In genomic region chr17:58741121-58741625, GRCh38 we compare ENCODE assay signal across 8 cellular contexts. TPM values are rescaled to one million over a fixed set of nuclear protein-coding genes. Genes with fewer than 3 reads are reported as not detected.
DNase-seq lines count a peak whose midpoint lies in the region; ATAC-seq, FAIRE-seq and TF ChIP-seq lines count a peak whose summit lies in the region.
"Had no signal": no experiment of that assay in that cellular context is flagged by ENCODE, and none has a peak within 500 bp of the region (broad histone marks: within the 10 kb centered on the region; RNA-seq: fewer than 3 reads in every experiment).

No MANE protein-coding gene starts in this region.

- no peak for TF ChIP-seq POLR2A in K562 (conservative IDR thresholded peaks at IDR 0.05)
- TF ChIP-seq POLR2A in esophagus squamous epithelium (IDR thresholded peaks at IDR 0.05): no peak

- H3K27me3 ChIP-seq in K562 (ENCODE audit: control insufficient read depth in 2 of 2, insufficient read depth in 2 of 2, low read length in 2 of 2) (no peaks in the 10 kb centered on the region), trophoblast cell (ENCODE audit: insufficient read depth, low read length) (no peaks in the 10 kb centered on the region), esophagus squamous epithelium (no peaks in the 10 kb centered on the region)

- CTCF ChIA-PET in K562 (lab: Yijun Ruan, JAX; ENCODE audit: low intra/inter-chr PET ratio): no interaction called here

- ATAC-seq in K562: peak; percentile 49; the same call in 2 of the 3 replicates

- 35% methylated on average over 8 of the region's 8 CpGs for WGBS in K562 (ENCODE audit: insufficient coverage, low coverage, missing lambda C conversion rate)
- no CpG with 5 or more reads among the region's 8 CpGs for WGBS in trophoblast cell (ENCODE audit: extremely low coverage, insufficient coverage, insufficient read length)
- 48 to 52% methylated on average over 8 of the region's 8 CpGs for WGBS in esophagus squamous epithelium, 2 donors

- no peak overlapping the region for H4K91ac ChIP-seq in trophoblast cell (ENCODE audit: low read depth, low read length)

- H3K4me2 ChIP-seq in K562 (ENCODE audit: insufficient read depth, low read length): no peak overlapping the region
- H3K4me2 ChIP-seq in trophoblast cell (ENCODE audit: low read length): no peak overlapping the region

- H3K79me2 ChIP-seq in K562 (ENCODE audit: control insufficient read depth, insufficient read depth, low read length) (no peaks in the 10 kb centered on the region), trophoblast cell (ENCODE audit: control insufficient read depth, insufficient read depth, low read length, poor library complexity) (no peaks in the 10 kb centered on the region)

- H3K9me1 ChIP-seq in K562 (ENCODE audit: control insufficient read depth, insufficient read depth, low read length): no peaks in the 10 kb centered on the region

- no peak overlapping the region for H4K12ac ChIP-seq in trophoblast cell (ENCODE audit: low read depth, low read length)

- H2AFZ ChIP-seq in K562 (ENCODE audit: low read depth, low read length) (no peak overlapping the region), trophoblast cell (ENCODE audit: insufficient read depth, low read length, poor library complexity) (no peak overlapping the region)

- H3K9me3 ChIP-seq in K562 (replicated peaks; ENCODE audit: control insufficient read depth, insufficient read depth, low read depth, low read length) (no peaks in the 10 kb centered on the region), trophoblast cell (ENCODE audit: insufficient read depth, low read depth, low read length) (no peaks in the 10 kb centered on the region), esophagus squamous epithelium (no peaks in the 10 kb centered on the region)

- no peak overlapping the region for H3K4ac ChIP-seq in trophoblast cell (ENCODE audit: low read depth, low read length)

- no peaks in the 10 kb centered on the region for H3K79me1 ChIP-seq in trophoblast cell (ENCODE audit: low read length)

- H3K36me3 ChIP-seq in K562 (ENCODE audit: control insufficient read depth, insufficient read depth, low read length) (no peaks in the 10 kb centered on the region), trophoblast cell (ENCODE audit: control insufficient read depth in 1 of 2, insufficient read depth in 2 of 2, low read length in 2 of 2) (no peaks in the 10 kb centered on the region), esophagus squamous epithelium (no peaks in the 10 kb centered on the region)

- POLR2A ChIA-PET in K562 (lab: Yijun Ruan, JAX): no interaction called here

- H2AK5ac ChIP-seq in trophoblast cell (ENCODE audit: low read length): no peak overlapping the region

- no peak overlapping the region for H2BK120ac ChIP-seq in trophoblast cell (ENCODE audit: insufficient read depth, low read length, poor library complexity)

- no peak for TF ChIP-seq RAD21 in K562 (CRISPR knock-in tag; conservative IDR thresholded peaks at IDR 0.05 in 1 of 2, IDR thresholded peaks at IDR 0.05 in 1 of 2)

- intact Hi-C loops in K562 (cut with micrococcal nuclease) (no loop called here), esophagus squamous epithelium (cut with DNase I) (no loop called here)

- peak overlapping the region; percentile 38 for H4K8ac ChIP-seq in trophoblast cell (ENCODE audit: low read depth, low read length)

- peak; percentile 9 for DNase-seq in HS-5 (ENCODE audit: low read depth)
- no peak for DNase-seq in K562 (ENCODE audit: extremely low read depth in 1 of 4, low spot score in 3 of 4)
- DNase-seq in trophoblast cell: peak; percentile 93 to 99
- DNase-seq in NCI-H2196 (lab: John Stamatoyannopoulos, UW; ENCODE audit: unreplicated experiment): no peak
- DNase-seq in activated CD4-positive, alpha-beta T cell treated with anti-CD3 and anti-CD28 coated beads for 1 hour: no peak
- DNase-seq in esophagus squamous epithelium (lab: John Stamatoyannopoulos, UW): no peak
- DNase-seq: dermis blood vessel endothelial cell, NCI-H2029 had no signal

- H2BK5ac ChIP-seq in trophoblast cell (ENCODE audit: low read depth, low read length, poor library complexity): no peak overlapping the region

- no peak overlapping the region for H3K27ac ChIP-seq in K562 (ENCODE audit: extremely low read depth, low read depth, low read length)
- no peak overlapping the region for H3K27ac ChIP-seq in trophoblast cell (ENCODE audit: low read depth, low read length)
- H3K27ac ChIP-seq in esophagus squamous epithelium: peak overlapping the region in 2 of 4 donors; percentile 21 to 39

- H3K9ac ChIP-seq in K562 (ENCODE audit: insufficient read depth in 1 of 2, low read depth in 2 of 2, low read length in 2 of 2) (no peak overlapping the region), trophoblast cell (ENCODE audit: low read length) (no peak overlapping the region)

- FAIRE-seq in K562 (lab: Jason Lieb, UNC): no peak

- no peak overlapping the region for H3K18ac ChIP-seq in trophoblast cell (ENCODE audit: low read length)

- in situ Hi-C loops in K562 (cut with MboI): no loop called here

- no peaks in the 10 kb centered on the region for H4K20me1 ChIP-seq in K562 (replicated peaks; ENCODE audit: control insufficient read depth, insufficient read depth, low read length)

- H2BK12ac ChIP-seq in trophoblast cell (ENCODE audit: low read length): no peak overlapping the region

- no TSS peak for BruUV-seq in K562 (replicated peaks; lab: Mats Ljungman, UMichigan)

- no peaks in the 10 kb centered on the region; a peak in 1 of 5 replicates for H3K4me1 ChIP-seq in K562 (replicated peaks in 1 of 2; ENCODE audit: control insufficient read depth in 2 of 2, insufficient read depth in 2 of 2, low read length in 2 of 2)
- no peaks in the 10 kb centered on the region for H3K4me1 ChIP-seq in trophoblast cell (ENCODE audit: control insufficient read depth in 1 of 2, insufficient read depth in 2 of 2, low read length in 2 of 2)
- peaks cover 0 to 12% (median 5%) of the 10 kb centered on the region in 3 donors for H3K4me1 ChIP-seq in esophagus squamous epithelium

- TF ChIP-seq CTCF in K562 (IDR thresholded peaks at IDR 0.05 in 2 of 3, conservative IDR thresholded peaks at IDR 0.05 in 1 of 3; ENCODE audit: insufficient read depth in 2 of 3, low read depth in 1 of 3, low read length in 3 of 3) (no peak), esophagus squamous epithelium (IDR thresholded peaks at IDR 0.05) (no peak)

- H3K23ac ChIP-seq in trophoblast cell (ENCODE audit: low read length): no peak overlapping the region

- H3K14ac ChIP-seq in trophoblast cell (ENCODE audit: low read length): no peak overlapping the region

- H3K4me3 ChIP-seq in K562 (no peak overlapping the region), trophoblast cell (ENCODE audit: low read depth, low read length) (no peak overlapping the region), esophagus squamous epithelium (no peak overlapping the region)

- peak; percentile 16; the same call in 1 of the 2 replicates for TF ChIP-seq EP300 in K562 (IDR thresholded peaks at IDR 0.05; ENCODE audit: low read length)

RNA-seq across cellular contexts. Expression of gene PPM1E, which starts 14.5 kb away (rescaled TPM):
- total RNA-seq in K562 (2011; cell fraction: chromatin; rRNA removed; ENCODE audit: low replicate concordance): 0.21 and 0.97 TPM in 2 replicates
- 0.33 and 0.39 TPM in 2 replicates for total RNA-seq in K562 (2011; cell fraction: nucleolus; rRNA removed)
- total RNA-seq in K562 (2011; cell fraction: nucleoplasm; rRNA removed): 0.44 and 0.76 TPM in 2 replicates
- total RNA-seq in K562 (2014; rRNA removed): 4.7 and 5.3 TPM in 2 replicates
- 5.2 and 5.6 TPM in 2 replicates for total RNA-seq in K562 (2014; rRNA removed; fragmentation: Illumina TruSeq; extraction: Trizol)
- total RNA-seq in K562 (2015; rRNA removed; fragmentation: Illumina TruSeq; extraction: Trizol): 4.1 and 5.2 TPM in 2 replicates
- 5.7 and 5.9 TPM in 2 replicates for total RNA-seq in K562 (2021)
- polyA plus RNA-seq in K562 (2011; rRNA removed): 1.7 and 3.6 TPM in 2 replicates
- 0.40 and 2.5 TPM in 2 replicates for polyA plus RNA-seq in K562 (2011; cell fraction: cytosol; rRNA removed)
- 0.63 and 2.2 TPM in 2 replicates for polyA plus RNA-seq in K562 (2011; cell fraction: nucleus; rRNA removed)
- 3.5 and 8.1 TPM in 2 replicates for polyA plus RNA-seq in K562 (2012)
- polyA plus RNA-seq in K562 (2014; fragmentation: Illumina TruSeq; extraction: Trizol): 4.8 and 5.7 TPM in 2 replicates
- 1 to 10 TPM; 1.0 to 1.8 TPM for polyA plus RNA-seq in K562 (2014; fragmentation: Nextera tagmentation; extraction: Ambion mirVana)
- 2.8 and 3.2 TPM in 2 replicates for polyA plus RNA-seq in K562 (2014; rRNA removed)
- 3.2 and 9.3 TPM in 2 replicates for polyA minus RNA-seq in K562 (2011; rRNA and poly(A)+ RNA removed)
- 1.6 and 3.1 TPM in 2 replicates for polyA minus RNA-seq in K562 (2011; cell fraction: cytosol; rRNA and poly(A)+ RNA removed)
- polyA minus RNA-seq in K562 (2011; cell fraction: nucleus; rRNA and poly(A)+ RNA removed): 0.40 and 1.8 TPM in 2 replicates
- polyA plus RNA-seq in trophoblast cell (2013): 0.03 and 0.05 TPM in 2 replicates
- total RNA-seq in esophagus squamous epithelium: under 1 TPM in 2 of 4 donors, not detected in 2; under 0.01 to 0.23 TPM

RNA-seq across cellular contexts. Expression of gene RAD51C, which starts 48.8 kb away (rescaled TPM):
- total RNA-seq in K562 (2011; cell fraction: chromatin; rRNA removed; ENCODE audit: low replicate concordance): 78.3 and 96.4 TPM in 2 replicates
- total RNA-seq in K562 (2011; cell fraction: nucleolus; rRNA removed): 44.3 and 51.4 TPM in 2 replicates
- total RNA-seq in K562 (2011; cell fraction: nucleoplasm; rRNA removed): 69.1 and 82.0 TPM in 2 replicates
- total RNA-seq in K562 (2014; rRNA removed) (66.4 and 103 TPM in 2 replicates), K562 (2014; rRNA removed; fragmentation: Illumina TruSeq; extraction: Trizol) (126 and 145 TPM in 2 replicates), K562 (2015; rRNA removed; fragmentation: Illumina TruSeq; extraction: Trizol) (96.1 and 106 TPM in 2 replicates), K562 (2021) (93.9 and 96.9 TPM in 2 replicates), esophagus squamous epithelium (10 to 100 TPM; 11.6 to 19.2 (median 14.6) TPM)
- polyA plus RNA-seq in K562 (2011; rRNA removed) (107 and 137 TPM in 2 replicates), K562 (2014; fragmentation: Illumina TruSeq; extraction: Trizol) (113 and 135 TPM in 2 replicates), K562 (2014; fragmentation: Nextera tagmentation; extraction: Ambion mirVana) (100 to 1,000 TPM; 341 TPM), K562 (2014; rRNA removed) (148 and 161 TPM in 2 replicates)
- polyA plus RNA-seq in K562 (2011; cell fraction: cytosol; rRNA removed): 31.3 and 56.4 TPM in 2 replicates
- 29.6 and 40.6 TPM in 2 replicates for polyA plus RNA-seq in K562 (2011; cell fraction: nucleus; rRNA removed)
- 89.2 and 109 TPM in 2 replicates for polyA plus RNA-seq in K562 (2012)
- 107 and 123 TPM in 2 replicates for polyA minus RNA-seq in K562 (2011; rRNA and poly(A)+ RNA removed)
- polyA minus RNA-seq in K562 (2011; cell fraction: cytosol; rRNA and poly(A)+ RNA removed): 22.2 and 30.0 TPM in 2 replicates
- polyA minus RNA-seq in K562 (2011; cell fraction: nucleus; rRNA and poly(A)+ RNA removed): 33.3 and 62.1 TPM in 2 replicates
- 19.0 and 22.8 TPM in 2 replicates for polyA plus RNA-seq in trophoblast cell (2013)

RNA-seq across cellular contexts. Expression of gene TEX14, which starts 49.3 kb away (rescaled TPM):
- 0.25 and 0.42 TPM in 2 replicates for total RNA-seq in K562 (2011; cell fraction: chromatin; rRNA removed; ENCODE audit: low replicate concordance)
- total RNA-seq in K562 (2011; cell fraction: nucleolus; rRNA removed): 0.13 and 0.17 TPM in 2 replicates
- 0.15 and 0.29 TPM in 2 replicates for total RNA-seq in K562 (2011; cell fraction: nucleoplasm; rRNA removed)
- total RNA-seq in K562 (2014; rRNA removed) (0.04 and 0.05 TPM in 2 replicates), K562 (2014; rRNA removed; fragmentation: Illumina TruSeq; extraction: Trizol) (0.06 and 0.11 TPM in 2 replicates), K562 (2015; rRNA removed; fragmentation: Illumina TruSeq; extraction: Trizol) (0.04 TPM in 1 of 2 replicates, not detected in the other), K562 (2021) (0.09 and 0.18 TPM in 2 replicates), esophagus squamous epithelium (under 1 TPM in 2 of 4 donors, not detected in 2; 0.13 to 0.19 TPM)
- polyA plus RNA-seq in K562 (2011; rRNA removed) (0.06 and 0.27 TPM in 2 replicates), K562 (2014; fragmentation: Illumina TruSeq; extraction: Trizol) (0.06 and 0.12 TPM in 2 replicates), K562 (2014; fragmentation: Nextera tagmentation; extraction: Ambion mirVana) (under 1 TPM; 0.10 to 0.11 TPM), K562 (2014; rRNA removed) (0.05 TPM in 2 replicates)
- polyA plus RNA-seq in K562 (2011; cell fraction: cytosol; rRNA removed): 0.06 and 0.40 TPM in 2 replicates
- 0.34 and 0.56 TPM in 2 replicates for polyA plus RNA-seq in K562 (2011; cell fraction: nucleus; rRNA removed)
- 0.10 and 0.12 TPM in 2 replicates for polyA plus RNA-seq in K562 (2012)
- 0.07 and 0.24 TPM in 2 replicates for polyA minus RNA-seq in K562 (2011; rRNA and poly(A)+ RNA removed)
- polyA minus RNA-seq in K562 (2011; cell fraction: cytosol; rRNA and poly(A)+ RNA removed): not detected in 2 replicates
- polyA minus RNA-seq in K562 (2011; cell fraction: nucleus; rRNA and poly(A)+ RNA removed): under 0.01 and 0.22 TPM in 2 replicates
- polyA plus RNA-seq in trophoblast cell (2013): 0.50 and 0.62 TPM in 2 replicates

Comparison
In these comparisons a context has a peak if more than half of its experiments do, and no peak if none do; other contexts are left out.
1. DNase-seq: peak in HS-5 (single experiment) and trophoblast cell (2 of 2); none in K562 (0 of 4), NCI-H2196 (single experiment), activated CD4-positive, alpha-beta T cell treated with anti-CD3 and anti-CD28 coated beads for 1 hour (single experiment) and esophagus squamous epithelium (single experiment).